13 cellular contexts compared by ENCODE assay signal in the genomic region with DNA sequence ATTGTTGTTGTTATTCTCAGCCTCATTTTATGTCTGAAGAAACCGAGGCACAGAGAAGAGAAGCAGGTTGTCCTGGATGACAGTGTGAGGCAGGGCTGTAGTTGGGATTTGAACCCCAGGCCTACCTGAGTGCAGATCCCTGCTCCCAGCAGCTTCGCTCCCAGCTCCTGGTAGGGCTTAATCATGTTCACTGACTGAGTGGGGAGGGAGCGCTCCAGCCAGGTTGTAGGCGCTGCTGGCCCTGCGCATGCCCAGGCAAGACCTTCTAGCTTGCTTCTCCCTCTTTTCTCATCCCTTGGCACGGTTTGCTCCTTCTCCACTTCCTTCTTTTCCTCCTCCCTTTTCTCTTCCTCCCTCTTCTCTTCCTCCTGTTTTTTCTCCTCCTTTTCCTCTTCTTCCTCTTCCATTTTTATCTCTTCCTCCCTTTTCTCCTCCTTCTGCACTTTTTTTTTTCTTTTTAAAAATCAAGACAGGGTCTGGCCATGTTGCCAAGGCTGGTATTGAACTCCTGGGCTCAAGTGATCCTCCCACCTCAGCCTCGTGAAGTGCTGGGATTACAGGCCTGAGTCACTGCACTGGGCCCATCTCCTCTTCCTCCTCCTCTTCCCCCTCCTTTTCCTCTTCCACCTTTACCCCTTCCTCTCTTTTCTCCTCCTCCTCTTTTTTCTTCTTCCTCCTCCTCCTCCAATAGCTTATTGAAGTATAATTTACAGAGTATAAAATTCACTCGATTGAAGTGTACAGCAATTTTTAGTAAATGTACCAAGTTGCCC.
A peak's percentile ranks its signal among the peaks of the same experiment; 100 is the strongest.
DNase-seq lines count a peak whose midpoint lies in the region; ATAC-seq and TF ChIP-seq lines count a peak whose summit lies in the region.
"Had no signal": no experiment of that assay in that cellular context is flagged by ENCODE, and none has a peak within 500 bp of the region (broad histone marks: within the 10 kb centered on the region; RNA-seq: fewer than 3 reads in every experiment).

No MANE protein-coding gene starts in this region.

- no peaks in the 10 kb centered on the region for H3F3A ChIP-seq in Loucy (ENCODE audit: low read depth)

- H3K9ac ChIP-seq in DND-41 (ENCODE audit: low read depth, low read length) (peak overlapping the region; percentile 25; the same call in 1 of the 2 replicates), Loucy (ENCODE audit: low read depth, low read length, poor library complexity, severe bottlenecking) (peak overlapping the region; percentile 62)
- H3K9ac ChIP-seq: KMS-11 had no signal

- peak overlapping the region; percentile 60; the same call in 1 of the 2 replicates for H3K27ac ChIP-seq in DND-41 (ENCODE audit: low read length)
- H3K27ac ChIP-seq: gastrocnemius medialis, KMS-11, suprapubic skin had no signal

- H3K4me3 ChIP-seq in DND-41 (ENCODE audit: low read depth in 1 of 2, low read length in 2 of 2) (peak overlapping the region in 1 of 2 experiments; percentile 56; a peak in 2 of 4 replicates), Loucy (ENCODE audit: low read length, poor library complexity, severe bottlenecking) (peak overlapping the region; percentile 55)
- H3K4me3 ChIP-seq: gastrocnemius medialis, suprapubic skin had no signal

- H3K36me3 ChIP-seq in DND-41 (ENCODE audit: insufficient read depth, low read length): no peaks in the 10 kb centered on the region
- H3K36me3 ChIP-seq in Loucy (ENCODE audit: insufficient read depth, low read length): no peaks in the 10 kb centered on the region
- H3K36me3 ChIP-seq: gastrocnemius medialis, suprapubic skin had no signal

- peak overlapping the region; percentile 100 for H3K27ac Mint-ChIP-seq in central memory CD8-positive, alpha-beta T cell (ENCODE audit: low read depth)
- peak overlapping the region; percentile 56 to 93 for H3K27ac Mint-ChIP-seq in natural killer cell treated with Interleukin-12 subunit alpha and Interleukin-12 subunit beta and Interleukin-15 and Interleukin-18, amount 100 ng/mL, for 72 hours
- H3K27ac Mint-ChIP-seq: activated B cell treated with CpG ODN at 0.5 μM for 24 hours had no signal

- peak overlapping the region; percentile 78 for H3K4me3 Mint-ChIP-seq in central memory CD8-positive, alpha-beta T cell
- peak overlapping the region; percentile 56 for H3K4me3 Mint-ChIP-seq in natural killer cell treated with Interleukin-12 subunit alpha and Interleukin-12 subunit beta and Interleukin-15 and Interleukin-18, amount 100 ng/mL, for 72 hours
- H3K4me3 Mint-ChIP-seq: activated B cell treated with CpG ODN at 0.5 μM for 24 hours, nephron had no signal

- no peaks in the 10 kb centered on the region for H3K36me3 Mint-ChIP-seq in central memory CD8-positive, alpha-beta T cell (ENCODE audit: insufficient read depth)
- no peaks in the 10 kb centered on the region for H3K36me3 Mint-ChIP-seq in natural killer cell treated with Interleukin-12 subunit alpha and Interleukin-12 subunit beta and Interleukin-15 and Interleukin-18, amount 100 ng/mL, for 72 hours

- peaks cover 48% of the 10 kb centered on the region for H3K4me1 Mint-ChIP-seq in central memory CD8-positive, alpha-beta T cell
- H3K4me1 Mint-ChIP-seq in natural killer cell treated with Interleukin-12 subunit alpha and Interleukin-12 subunit beta and Interleukin-15 and Interleukin-18, amount 100 ng/mL, for 72 hours (ENCODE audit: low read depth in 2 of 2): peaks cover 35 to 49% of the 10 kb centered on the region in 2 donors

- H3K4me1 ChIP-seq in DND-41 (ENCODE audit: insufficient read depth, low read length) (peaks cover 27% of the 10 kb centered on the region), Loucy (ENCODE audit: insufficient read depth, low read length, poor library complexity, severe bottlenecking) (peaks cover 12% of the 10 kb centered on the region)
- H3K4me1 ChIP-seq: gastrocnemius medialis had no signal

- H3K27me3 ChIP-seq in DND-41 (ENCODE audit: insufficient read depth, low read length, poor library complexity) (no peaks in the 10 kb centered on the region), Loucy (ENCODE audit: insufficient read depth, low read length, poor library complexity, severe bottlenecking) (no peaks in the 10 kb centered on the region)
- H3K27me3 ChIP-seq: gastrocnemius medialis, suprapubic skin had no signal

- H3K9me3 ChIP-seq in DND-41 (ENCODE audit: insufficient read depth, low read length, severe bottlenecking) (no peaks in the 10 kb centered on the region), Loucy (ENCODE audit: insufficient read depth, low read depth, low read length) (no peaks in the 10 kb centered on the region)
- H3K9me3 ChIP-seq: gastrocnemius medialis, suprapubic skin had no signal

- no peaks in the 10 kb centered on the region for H3K9me3 Mint-ChIP-seq in central memory CD8-positive, alpha-beta T cell
- no peaks in the 10 kb centered on the region for H3K9me3 Mint-ChIP-seq in natural killer cell treated with Interleukin-12 subunit alpha and Interleukin-12 subunit beta and Interleukin-15 and Interleukin-18, amount 100 ng/mL, for 72 hours
- H3K9me3 Mint-ChIP-seq: activated B cell treated with CpG ODN at 0.5 μM for 24 hours, nephron had no signal

- ATAC-seq in DND-41 (ENCODE audit: insufficient read depth, low read depth): peak; percentile 15
- ATAC-seq in central memory CD8-positive, alpha-beta T cell (replicated peaks; ENCODE audit: extremely low read depth, poor library complexity, severe bottlenecking): no peak
- no peak for ATAC-seq in natural killer cell treated with Interleukin-12 subunit alpha and Interleukin-12 subunit beta and Interleukin-15 and Interleukin-18, amount 100 ng/mL, for 72 hours

- DNase-seq in DND-41: no peak
- no peak for DNase-seq in central memory CD8-positive, alpha-beta T cell (ENCODE audit: low spot score in 2 of 2)
- DNase-seq in natural killer cell treated with Interleukin-12 subunit alpha and Interleukin-12 subunit beta and Interleukin-15 and Interleukin-18, amount 100 ng/mL, for 72 hours (ENCODE audit: low spot score): no peak
- no peak for DNase-seq in GM20000 (ENCODE audit: low spot score)
- DNase-seq in DMS53 treated with DMSO at 0.1 percent for 48 hours (lab: John Stamatoyannopoulos, UW; ENCODE audit: unreplicated experiment): no peak
- no peak for DNase-seq in GM19238 (ENCODE audit: insufficient read length, low spot score)
- DNase-seq: activated B cell treated with CpG ODN at 0.5 μM for 24 hours, gastrocnemius medialis, NCI-H187 had no signal

- H3K9me2 ChIP-seq in Loucy (replicated peaks; ENCODE audit: low read depth, low read length): no peaks in the 10 kb centered on the region

- H2AFZ ChIP-seq in DND-41 (ENCODE audit: low read depth, low read length) (no peak overlapping the region), Loucy (ENCODE audit: low read length) (peak overlapping the region; percentile 71)

- no peaks in the 10 kb centered on the region for H3K27me3 Mint-ChIP-seq in central memory CD8-positive, alpha-beta T cell
- H3K27me3 Mint-ChIP-seq in natural killer cell treated with Interleukin-12 subunit alpha and Interleukin-12 subunit beta and Interleukin-15 and Interleukin-18, amount 100 ng/mL, for 72 hours: no peaks in the 10 kb centered on the region

- no peaks in the 10 kb centered on the region for H3K79me2 ChIP-seq in DND-41 (ENCODE audit: insufficient read depth, low read length)
- H3K79me2 ChIP-seq in Loucy (ENCODE audit: insufficient read depth, low read length): no peaks in the 10 kb centered on the region

- H4K20me1 ChIP-seq in DND-41 (ENCODE audit: insufficient read depth, low read length): peaks cover 4% of the 10 kb centered on the region; the same call in 1 of the 2 replicates
- no peaks in the 10 kb centered on the region for H4K20me1 ChIP-seq in Loucy (ENCODE audit: insufficient read depth, low read length, poor library complexity, severe bottlenecking)

- TF ChIP-seq CTCF in DND-41 (IDR thresholded peaks at IDR 0.05; ENCODE audit: borderline replicate concordance, extremely low read depth, low read length, poor library complexity, severe bottlenecking) (no peak), Loucy (conservative IDR thresholded peaks at IDR 0.05; ENCODE audit: low read length) (no peak), GM20000 (IDR thresholded peaks at IDR 0.05; ENCODE audit: extremely low read depth, missing control alignments) (no peak)

- H3K4me2 ChIP-seq in DND-41 (ENCODE audit: insufficient read depth, low read length): peak overlapping the region; percentile 64
- peak overlapping the region; percentile 73 for H3K4me2 ChIP-seq in Loucy (ENCODE audit: low read depth, low read length, poor library complexity, severe bottlenecking)
- H3K4me2 ChIP-seq: KMS-11 had no signal
